26 cellular contexts compared by ENCODE assay signal in genomic region chr11:104372111-104372510, GRCh38.
"Had no signal": no experiment of that assay in that cellular context is flagged by ENCODE, and none has a peak within 500 bp of the region (broad histone marks: within the 10 kb centered on the region; RNA-seq: fewer than 3 reads in every experiment).

No MANE protein-coding gene starts in this region.

- ATAC-seq: activated CD8-positive, alpha-beta memory T cell treated with anti-CD3 and anti-CD28 coated beads, Interleukin-2, amount 10 ng/mL, durations not matched to agents 7 days and 5 days had no signal

- DNase-seq: activated B cell treated with CpG ODN at 0.5 μM for 24 hours; activated CD4-positive, alpha-beta T cell treated with anti-CD3 and anti-CD28 coated beads for 1 hour; activated CD4-positive, alpha-beta T cell treated with anti-CD3 and anti-CD28 coated beads, Interleukin-2, amount 10 ng/mL, durations not matched to agents 24 days and 14 days; activated CD4-positive, alpha-beta T cell treated with anti-CD3 and anti-CD28 coated beads, Interleukin-2, amount 50 U/mL, for 48 hours; activated CD8-positive, alpha-beta memory T cell treated with anti-CD3 and anti-CD28 coated beads, Interleukin-2, amount 10 ng/mL, durations not matched to agents 7 days and 5 days; activated gamma-delta T cell treated with Interleukin-2 at 50 U/mL for 16 hours; activated naive CD4-positive, alpha-beta T cell treated with anti-CD3 and anti-CD28 coated beads, Interleukin-2, amount 10 ng/mL, durations not matched to agents 7 days and 5 days; activated naive CD8-positive, alpha-beta T cell treated with anti-CD3 and anti-CD28 coated beads for 36 hours; activated T-cell treated with anti-CD3 and anti-CD28 coated beads, Interleukin-2, amount 50 U/mL, for 48 hours; caudate nucleus; IMR-90; Kasumi-1; KBM-7; NCI-H1092; NCI-H1417; NCI-H2029; NCI-H2107; NCI-H345; NCI-H510A; NCI-H526 treated with DMSO at 0.1 percent for 48 hours; NCI-H82; PC-9; SHP77 treated with DMSO at 0.1 percent for 48 hours; T-helper 2 cell; T1000 had no signal

- H3K27ac ChIP-seq: PC-9 had no signal

- H3K4me1 Mint-ChIP-seq: activated CD4-positive, alpha-beta T cell treated with anti-CD3 and anti-CD28 coated beads, Interleukin-2, amount 10 ng/mL, durations not matched to agents 24 days and 14 days; activated CD8-positive, alpha-beta memory T cell treated with anti-CD3 and anti-CD28 coated beads, Interleukin-2, amount 10 ng/mL, durations not matched to agents 7 days and 5 days; activated naive CD4-positive, alpha-beta T cell treated with anti-CD3 and anti-CD28 coated beads, Interleukin-2, amount 10 ng/mL, durations not matched to agents 7 days and 5 days; activated naive CD8-positive, alpha-beta T cell treated with anti-CD3 and anti-CD28 coated beads for 36 hours had no signal

- H3K9me3 Mint-ChIP-seq: activated CD4-positive, alpha-beta T cell treated with anti-CD3 and anti-CD28 coated beads, Interleukin-2, amount 10 ng/mL, durations not matched to agents 24 days and 14 days; activated naive CD4-positive, alpha-beta T cell treated with anti-CD3 and anti-CD28 coated beads, Interleukin-2, amount 10 ng/mL, durations not matched to agents 7 days and 5 days; activated naive CD8-positive, alpha-beta T cell treated with anti-CD3 and anti-CD28 coated beads for 36 hours; activated T-helper 2 cell treated with anti-CD3 and anti-CD28 coated beads, Interferon-gamma antibody, Interleukin-2, Interleukin-4, amounts not matched to agents 10 μg/mL and 5 μg/mL and 100 μg/mL, durations not matched to agents 14 hours and 24 hours and 36 hours had no signal

- H3K27me3 Mint-ChIP-seq: activated B cell treated with CpG ODN at 0.5 μM for 24 hours; activated CD4-positive, alpha-beta T cell treated with anti-CD3 and anti-CD28 coated beads, Interleukin-2, amount 10 ng/mL, durations not matched to agents 24 days and 14 days; activated CD8-positive, alpha-beta memory T cell treated with anti-CD3 and anti-CD28 coated beads, Interleukin-2, amount 10 ng/mL, durations not matched to agents 7 days and 5 days; activated naive CD4-positive, alpha-beta T cell treated with anti-CD3 and anti-CD28 coated beads, Interleukin-2, amount 10 ng/mL, durations not matched to agents 7 days and 5 days; activated naive CD8-positive, alpha-beta T cell treated with anti-CD3 and anti-CD28 coated beads for 36 hours had no signal

- H3K4me3 Mint-ChIP-seq: activated B cell treated with CpG ODN at 0.5 μM for 24 hours; activated CD4-positive, alpha-beta T cell treated with anti-CD3 and anti-CD28 coated beads, Interleukin-2, amount 10 ng/mL, durations not matched to agents 24 days and 14 days; activated CD8-positive, alpha-beta memory T cell treated with anti-CD3 and anti-CD28 coated beads, Interleukin-2, amount 10 ng/mL, durations not matched to agents 7 days and 5 days; activated naive CD4-positive, alpha-beta T cell treated with anti-CD3 and anti-CD28 coated beads, Interleukin-2, amount 10 ng/mL, durations not matched to agents 7 days and 5 days; activated naive CD8-positive, alpha-beta T cell treated with anti-CD3 and anti-CD28 coated beads for 36 hours had no signal

- H3K36me3 Mint-ChIP-seq: activated CD8-positive, alpha-beta memory T cell treated with anti-CD3 and anti-CD28 coated beads, Interleukin-2, amount 10 ng/mL, durations not matched to agents 7 days and 5 days; activated naive CD4-positive, alpha-beta T cell treated with anti-CD3 and anti-CD28 coated beads, Interleukin-2, amount 10 ng/mL, durations not matched to agents 7 days and 5 days; activated naive CD8-positive, alpha-beta T cell treated with anti-CD3 and anti-CD28 coated beads for 36 hours had no signal

- H3K27ac Mint-ChIP-seq: activated B cell treated with CpG ODN at 0.5 μM for 24 hours; activated CD4-positive, alpha-beta T cell treated with anti-CD3 and anti-CD28 coated beads, Interleukin-2, amount 10 ng/mL, durations not matched to agents 24 days and 14 days; activated CD8-positive, alpha-beta memory T cell treated with anti-CD3 and anti-CD28 coated beads, Interleukin-2, amount 10 ng/mL, durations not matched to agents 7 days and 5 days; activated naive CD4-positive, alpha-beta T cell treated with anti-CD3 and anti-CD28 coated beads, Interleukin-2, amount 10 ng/mL, durations not matched to agents 7 days and 5 days; activated naive CD8-positive, alpha-beta T cell treated with anti-CD3 and anti-CD28 coated beads for 36 hours; activated T-helper 2 cell treated with anti-CD3 and anti-CD28 coated beads, Interferon-gamma antibody, Interleukin-2, Interleukin-4, amounts not matched to agents 10 μg/mL and 5 μg/mL and 100 μg/mL, durations not matched to agents 14 hours and 24 hours and 36 hours had no signal

- H3K4me2 ChIP-seq: PC-9 had no signal

- H3K4me3 ChIP-seq: PC-9 had no signal
